In the genomic region with DNA sequence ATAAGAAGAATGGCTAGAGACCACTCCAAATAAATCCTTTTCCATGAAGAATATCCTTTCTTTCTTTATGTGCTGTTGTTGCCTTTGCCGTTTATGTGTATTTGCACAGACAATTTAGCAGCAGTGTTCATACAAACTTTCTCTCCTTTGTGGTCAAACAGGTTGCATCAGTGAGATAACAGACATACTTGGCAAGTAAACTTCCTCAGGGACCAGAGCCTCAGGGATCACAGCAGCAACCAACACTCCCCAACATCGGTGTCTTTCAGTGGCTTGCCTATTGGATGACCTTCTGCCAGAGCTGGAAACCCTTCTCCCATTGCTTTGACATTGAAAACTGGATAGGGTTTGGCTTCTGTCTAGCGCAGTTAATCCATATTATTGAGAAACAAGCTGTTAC, we compare ENCODE assay signal across 1 cellular context.
TF ChIP-seq lines count a peak whose summit lies in the region.

No MANE protein-coding gene starts in this region.

TF ChIP-seq in IMR-90, 13 proteins besides CTCF, POLR2A, EP300 and RAD21:
- TF ChIP-seq FOS (IDR thresholded peaks at IDR 0.05; ENCODE audit: low read depth, low read length) (no peak), ELK1 (IDR thresholded peaks at IDR 0.05; ENCODE audit: borderline replicate concordance, low read depth, low read length) (no peak), NFE2L2 (IDR thresholded peaks at IDR 0.05; ENCODE audit: low read depth, low read length) (no peak), CEBPB (IDR thresholded peaks at IDR 0.05; ENCODE audit: low read depth, low read length) (no peak), SMC3 (IDR thresholded peaks at IDR 0.05; ENCODE audit: low read depth, low read length) (no peak), MAFK (IDR thresholded peaks at IDR 0.05; ENCODE audit: low read depth, low read length) (no peak), RCOR1 (IDR thresholded peaks at IDR 0.05; ENCODE audit: insufficient replicate concordance, low read length) (no peak), CHD1 (IDR thresholded peaks at IDR 0.05; ENCODE audit: low read depth, low read length) (no peak), USF2 (IDR thresholded peaks at IDR 0.05; ENCODE audit: low read depth, low read length) (no peak), MAZ (IDR thresholded peaks at IDR 0.05; ENCODE audit: borderline replicate concordance, low read depth, low read length) (no peak), BHLHE40 (IDR thresholded peaks at IDR 0.05; ENCODE audit: low read depth, low read length) (no peak), MXI1 (IDR thresholded peaks at IDR 0.05; ENCODE audit: borderline replicate concordance, low read depth, low read length) (no peak), RFX5 (IDR thresholded peaks at IDR 0.05; ENCODE audit: low read depth, low read length) (no peak)
TF ChIP-seq in IMR-90: peak in this region for 0.
